Comparison of ENCODE assay signal across 23 cellular contexts in genomic region chr12:23493690-23494101, GRCh38.
"Had no signal": no experiment of that assay in that cellular context is flagged by ENCODE, and none has a peak within 500 bp of the region (broad histone marks: within the 10 kb centered on the region; RNA-seq: fewer than 3 reads in every experiment).

No MANE protein-coding gene starts in this region.

- H3K27me3 ChIP-seq: body of pancreas, cardiac muscle cell, stomach, suprapubic skin, tibial nerve had no signal

- DNase-seq: activated CD4-positive, alpha-beta T cell treated with anti-CD3 and anti-CD28 coated beads, Interleukin-2, amount 10 ng/mL, durations not matched to agents 7 days and 5 days; activated CD4-positive, CD25-positive, alpha-beta regulatory T cell treated with anti-CD3 and anti-CD28 coated beads, Interleukin-2, amount 50 U/mL, for 72 hours; activated CD8-positive, alpha-beta memory T cell treated with anti-CD3 and anti-CD28 coated beads, Interleukin-2, amount 10 ng/mL, durations not matched to agents 7 days and 5 days; activated CD8-positive, alpha-beta T cell treated with anti-CD3 and anti-CD28 coated beads for 36 hours; activated gamma-delta T cell; activated naive CD4-positive, alpha-beta T cell treated with anti-CD3 and anti-CD28 coated beads, Interleukin-2, amount 50 U/mL, for 16 hours; activated naive CD8-positive, alpha-beta T cell treated with anti-CD3 and anti-CD28 coated beads, Interleukin-2, amount 50 U/mL, for 24 hours; activated T-cell treated with anti-CD3 and anti-CD28 coated beads for 4 hours; body of pancreas; effector CD4-positive, alpha-beta T cell; kidney; left ventricle myocardium inferior; small intestine; stimulated activated CD4-positive, alpha-beta T cell treated with anti-CD3 and anti-CD28 coated beads, Interleukin-2, amount 100 ng/mL, for 24 hours; stomach; WERI-Rb-1 had no signal

- H3K4me1 ChIP-seq: body of pancreas, left ventricle myocardium inferior, parathyroid adenoma, stomach, suprapubic skin, tibial nerve had no signal

- H3K36me3 ChIP-seq: cardiac muscle cell, left ventricle myocardium inferior, stomach, suprapubic skin, tibial nerve, WERI-Rb-1 had no signal

- H3K4me3 ChIP-seq: body of pancreas, cardiac muscle cell, left ventricle myocardium inferior, stomach, suprapubic skin, tibial nerve had no signal

- ATAC-seq: activated CD8-positive, alpha-beta memory T cell treated with anti-CD3 and anti-CD28 coated beads, Interleukin-2, amount 10 ng/mL, durations not matched to agents 7 days and 5 days; activated CD8-positive, alpha-beta T cell treated with anti-CD3 and anti-CD28 coated beads for 36 hours; activated naive CD8-positive, alpha-beta T cell treated with anti-CD3 and anti-CD28 coated beads, Interleukin-2, amount 50 U/mL, for 24 hours; body of pancreas; natural killer cell treated with Interleukin-12 subunit alpha and Interleukin-12 subunit beta and Interleukin-15 and Interleukin-18, amount 100 ng/mL, for 72 hours; sciatic nerve; stimulated activated effector memory CD8-positive, alpha-beta T cell treated with anti-CD3 and anti-CD28 coated beads, Interleukin-12 subunit alpha, Interleukin-12 subunit beta, amount 100 ng/mL, for 72 hours had no signal

- H3K27ac ChIP-seq: body of pancreas, cardiac muscle cell, left ventricle myocardium inferior, parathyroid adenoma, stomach, suprapubic skin, tibial nerve, WERI-Rb-1 had no signal

- H3K9ac ChIP-seq: parathyroid adenoma had no signal

- H3K9me3 ChIP-seq: body of pancreas, suprapubic skin had no signal
